ENCODE assay signal across 20 cellular contexts in genomic region chr3:119205209-119205608, GRCh38. TPM values are rescaled to one million over a fixed set of nuclear protein-coding genes. Genes with fewer than 3 reads are reported as not detected.
A peak's percentile ranks its signal among the peaks of the same experiment; 100 is the strongest.
DNase-seq lines count a peak whose midpoint lies in the region; ATAC-seq and TF ChIP-seq lines count a peak whose summit lies in the region.
"Had no signal": no experiment of that assay in that cellular context is flagged by ENCODE, and none has a peak within 500 bp of the region (broad histone marks: within the 10 kb centered on the region; RNA-seq: fewer than 3 reads in every experiment).

No MANE protein-coding gene starts in this region.

- H3K4me3 Mint-ChIP-seq in activated naive CD4-positive, alpha-beta T cell treated with anti-CD3 and anti-CD28 coated beads for 36 hours = peak overlapping the region; percentile 13
- H3K4me3 Mint-ChIP-seq in nephron progenitor cell = no peak overlapping the region
- H3K4me3 Mint-ChIP-seq: CD14-positive monocyte, HFFc6 had no signal

- CTCF ChIA-PET in activated naive CD4-positive, alpha-beta T cell treated with anti-CD3 and anti-CD28 coated beads for 36 hours (lab: Charles Lee) = interaction anchor here (4.2 kb wide), 1 partner anchor 36 kb away, joined by 19 read pairs; the partner anchor contains the start of gene B4GALT4

- TF ChIP-seq CTCF in nephron progenitor cell (IDR thresholded peaks at IDR 0.05) (no peak), upper lobe of right lung (IDR thresholded peaks at IDR 0.05) (no peak)

- H4K8ac ChIP-seq in mesenchymal stem cell (ENCODE audit: low read length) = no peak overlapping the region

- no peak overlapping the region for H4K91ac ChIP-seq in mesenchymal stem cell (ENCODE audit: low read length)

- peaks cover 11% of the 10 kb centered on the region for H3K36me3 Mint-ChIP-seq in activated naive CD4-positive, alpha-beta T cell treated with anti-CD3 and anti-CD28 coated beads for 36 hours (ENCODE audit: low read depth)
- peaks cover 17% of the 10 kb centered on the region for H3K36me3 Mint-ChIP-seq in nephron progenitor cell (ENCODE audit: low read depth)

- 91% methylated on average over 8 of the region's 8 CpGs for WGBS in mesenchymal stem cell

- no peak overlapping the region for H3K9ac ChIP-seq in mesenchymal stem cell (ENCODE audit: low read length)
- H3K9ac ChIP-seq in Karpas-422 (ENCODE audit: low read length) = no peak overlapping the region

- no peak overlapping the region for H2BK15ac ChIP-seq in mesenchymal stem cell (ENCODE audit: low read depth, poor library complexity, severe bottlenecking)

- H3K27ac Mint-ChIP-seq in activated naive CD4-positive, alpha-beta T cell treated with anti-CD3 and anti-CD28 coated beads for 36 hours = no peak overlapping the region
- H3K27ac Mint-ChIP-seq in nephron progenitor cell = no peak overlapping the region
- H3K27ac Mint-ChIP-seq: HFFc6 had no signal

- H3K79me1 ChIP-seq in mesenchymal stem cell (replicated peaks; ENCODE audit: low read length, poor library complexity, severe bottlenecking) = no peaks in the 10 kb centered on the region

- H3K27me3 ChIP-seq in mesenchymal stem cell (ENCODE audit: control insufficient read depth in 1 of 2, insufficient read depth in 1 of 2, low read length in 2 of 2) (no peaks in the 10 kb centered on the region), upper lobe of right lung (no peaks in the 10 kb centered on the region), Karpas-422 (ENCODE audit: low read length) (no peaks in the 10 kb centered on the region)
- H3K27me3 ChIP-seq: SJSA1 had no signal

- H3K27ac ChIP-seq in caudate nucleus (ENCODE audit: low read depth, low read length) (peak overlapping the region; percentile 33), mesenchymal stem cell (ENCODE audit: low read length, poor library complexity, severe bottlenecking) (no peak overlapping the region), upper lobe of right lung (no peak overlapping the region), Karpas-422 (ENCODE audit: low read length) (no peak overlapping the region)
- H3K27ac ChIP-seq: SJSA1 had no signal

- no peaks in the 10 kb centered on the region for H4K20me1 ChIP-seq in Karpas-422 (ENCODE audit: insufficient read depth, low read depth, low read length)

- H3K18ac ChIP-seq in mesenchymal stem cell (ENCODE audit: low read depth in 1 of 2, low read length in 2 of 2) = no peak overlapping the region

- H3K4me1 ChIP-seq in mesenchymal stem cell (ENCODE audit: control insufficient read depth, insufficient read depth, low read depth, low read length) = peaks cover 8% of the 10 kb centered on the region
- no peaks in the 10 kb centered on the region for H3K4me1 ChIP-seq in upper lobe of right lung
- no peaks in the 10 kb centered on the region for H3K4me1 ChIP-seq in Karpas-422 (ENCODE audit: low read length)
- H3K4me1 ChIP-seq: SJSA1 had no signal

- H3K9me3 ChIP-seq in mesenchymal stem cell (ENCODE audit: control insufficient read depth, low read length) (no peaks in the 10 kb centered on the region), upper lobe of right lung (no peaks in the 10 kb centered on the region), Karpas-422 (ENCODE audit: low read length) (no peaks in the 10 kb centered on the region)
- H3K9me3 ChIP-seq: SJSA1 had no signal

- H3K4ac ChIP-seq in mesenchymal stem cell (ENCODE audit: low read depth in 1 of 2, low read length in 2 of 2) = no peak overlapping the region

- H3K9me2 ChIP-seq in Karpas-422 (replicated peaks; ENCODE audit: insufficient read depth, low read length) = no peaks in the 10 kb centered on the region

- H3K4me3 ChIP-seq in mesenchymal stem cell (ENCODE audit: insufficient read depth in 1 of 2, low read depth in 1 of 2, low read length in 2 of 2) (peak overlapping the region in 1 of 2 experiments; percentile 38), upper lobe of right lung (no peak overlapping the region), Karpas-422 (ENCODE audit: low read length) (no peak overlapping the region)
- H3K4me3 ChIP-seq: SJSA1 had no signal

- peaks cover 53% of the 10 kb centered on the region for H3K4me1 Mint-ChIP-seq in activated naive CD4-positive, alpha-beta T cell treated with anti-CD3 and anti-CD28 coated beads for 36 hours (ENCODE audit: low read depth)
- H3K4me1 Mint-ChIP-seq in nephron progenitor cell = peaks cover 18% of the 10 kb centered on the region

- no peak overlapping the region for H3K14ac ChIP-seq in mesenchymal stem cell (ENCODE audit: low read length in 2 of 2)

- H3K9me3 Mint-ChIP-seq in activated naive CD4-positive, alpha-beta T cell treated with anti-CD3 and anti-CD28 coated beads for 36 hours = no peaks in the 10 kb centered on the region
- peaks cover 4% of the 10 kb centered on the region for H3K9me3 Mint-ChIP-seq in nephron progenitor cell
- H3K9me3 Mint-ChIP-seq: HFFc6 had no signal

- H2AK5ac ChIP-seq in mesenchymal stem cell (ENCODE audit: low read length, severe bottlenecking) = peak overlapping the region; percentile 9

- DNase-seq in activated naive CD4-positive, alpha-beta T cell treated with anti-CD3 and anti-CD28 coated beads for 36 hours = no peak
- no peak for DNase-seq in activated naive CD4-positive, alpha-beta T cell (lab: John Stamatoyannopoulos, UW)
- peak in 25 of 61 donors; percentile 2 to 75 (median 30) for DNase-seq in caudate nucleus (lab: John Stamatoyannopoulos, UW)
- no peak for DNase-seq in mesenchymal stem cell
- DNase-seq in renal cortical epithelial cell (ENCODE audit: low read depth) = peak; percentile 5
- DNase-seq in nephron progenitor cell = no peak
- no peak for DNase-seq in upper lobe of right lung
- DNase-seq in Karpas-422 = no peak
- DNase-seq: AML-193, DMS53, HFFc6, Kasumi-1, MM.1S, NCI-H1105 treated with DMSO at 0.1 percent for 48 hours, NCI-H187 treated with DMSO at 0.1 percent for 48 hours, NCI-H2171, NCI-H446, PC-3 had no signal

- H3K36me3 ChIP-seq in mesenchymal stem cell (ENCODE audit: control insufficient read depth in 1 of 2, insufficient read depth in 2 of 2, low read depth in 1 of 2, low read length in 2 of 2) (peaks cover 5 to 9% of the 10 kb centered on the region in 2 experiments), upper lobe of right lung (peaks cover 5% of the 10 kb centered on the region), Karpas-422 (ENCODE audit: insufficient read depth, low read length) (no peaks in the 10 kb centered on the region)

- no peaks in the 10 kb centered on the region for H3K27me3 Mint-ChIP-seq in activated naive CD4-positive, alpha-beta T cell treated with anti-CD3 and anti-CD28 coated beads for 36 hours (ENCODE audit: low read depth)
- H3K27me3 Mint-ChIP-seq in nephron progenitor cell (ENCODE audit: low read depth, poor library complexity) = no peaks in the 10 kb centered on the region

- H2BK12ac ChIP-seq in mesenchymal stem cell (ENCODE audit: low read length in 2 of 2) = no peak overlapping the region

- H3K79me2 ChIP-seq in Karpas-422 (ENCODE audit: low read length) = no peaks in the 10 kb centered on the region

- intact Hi-C loops in activated naive CD4-positive, alpha-beta T cell treated with anti-CD3 and anti-CD28 coated beads for 36 hours (cut with micrococcal nuclease) = no loop called here
- intact Hi-C loops in upper lobe of right lung (cut with DNase I) = no loop called here

- no peak for ATAC-seq in upper lobe of right lung
- ATAC-seq: PC-3 had no signal

- H2BK120ac ChIP-seq in mesenchymal stem cell (ENCODE audit: low read depth, low read length) = no peak overlapping the region

- H3K4me2 ChIP-seq in mesenchymal stem cell (ENCODE audit: low read length, poor library complexity, severe bottlenecking) (no peak overlapping the region), Karpas-422 (ENCODE audit: low read depth, low read length, poor library complexity, severe bottlenecking) (no peak overlapping the region)

- H2AFZ ChIP-seq in mesenchymal stem cell (ENCODE audit: low read depth, low read length) (no peak overlapping the region), Karpas-422 (ENCODE audit: low read length) (no peak overlapping the region)

- H2BK5ac ChIP-seq in mesenchymal stem cell (ENCODE audit: low read depth, low read length, poor library complexity, severe bottlenecking) = no peak overlapping the region

- H3K23ac ChIP-seq in mesenchymal stem cell (ENCODE audit: low read length in 2 of 2) = no peak overlapping the region

RNA-seq across cellular contexts. Expression of gene UPK1B, which starts 31.8 kb away (rescaled TPM):
- total RNA-seq in activated naive CD4-positive, alpha-beta T cell treated with anti-CD3 and anti-CD28 coated beads for 36 hours = under 1 TPM in 1 of 2 experiments, not detected in 1; 0.21 TPM
- polyA plus RNA-seq in mesenchymal stem cell (2013, experiment 1 of 2) = not detected
- polyA plus RNA-seq in mesenchymal stem cell (2013, experiment 2 of 2) = not detected
- total RNA-seq in renal cortical epithelial cell (1.9 and 33.7 TPM in 2 replicates), upper lobe of right lung (5.4 TPM)
- total RNA-seq in Karpas-422 (2014; rRNA removed; shearing (Covaris generic); ENCODE audit: low replicate concordance) = not detected in 2 replicates
- polyA plus RNA-seq: CD14-positive monocyte had no signal

RNA-seq across cellular contexts. Expression of gene B4GALT4, which starts 35.5 kb away (rescaled TPM):
- 10 to 100 TPM; 22.0 to 22.8 TPM for total RNA-seq in activated naive CD4-positive, alpha-beta T cell treated with anti-CD3 and anti-CD28 coated beads for 36 hours
- polyA plus RNA-seq in mesenchymal stem cell (2013, experiment 1 of 2) = 27.2 TPM
- 27.4 TPM for polyA plus RNA-seq in mesenchymal stem cell (2013, experiment 2 of 2)
- total RNA-seq in renal cortical epithelial cell (25.9 and 35.9 TPM in 2 replicates), upper lobe of right lung (15.8 TPM)
- total RNA-seq in Karpas-422 (2014; rRNA removed; shearing (Covaris generic); ENCODE audit: low replicate concordance) = 9.8 and 11.7 TPM in 2 replicates

RNA-seq across cellular contexts. Expression of gene TEX55, which starts 59.2 kb away (rescaled TPM):
- not detected for total RNA-seq in activated naive CD4-positive, alpha-beta T cell treated with anti-CD3 and anti-CD28 coated beads for 36 hours
- not detected for polyA plus RNA-seq in mesenchymal stem cell (2013, experiment 1 of 2)
- polyA plus RNA-seq in mesenchymal stem cell (2013, experiment 2 of 2) = not detected
- not detected in 2 replicates for total RNA-seq in renal cortical epithelial cell
- total RNA-seq in upper lobe of right lung = not detected
- not detected in 2 replicates for total RNA-seq in Karpas-422 (2014; rRNA removed; shearing (Covaris generic); ENCODE audit: low replicate concordance)
- total RNA-seq: HFFc6, SJSA1 had no signal
- polyA plus RNA-seq: CD14-positive monocyte had no signal
